ENCODE assay signal across 22 cellular contexts in the genomic region with DNA sequence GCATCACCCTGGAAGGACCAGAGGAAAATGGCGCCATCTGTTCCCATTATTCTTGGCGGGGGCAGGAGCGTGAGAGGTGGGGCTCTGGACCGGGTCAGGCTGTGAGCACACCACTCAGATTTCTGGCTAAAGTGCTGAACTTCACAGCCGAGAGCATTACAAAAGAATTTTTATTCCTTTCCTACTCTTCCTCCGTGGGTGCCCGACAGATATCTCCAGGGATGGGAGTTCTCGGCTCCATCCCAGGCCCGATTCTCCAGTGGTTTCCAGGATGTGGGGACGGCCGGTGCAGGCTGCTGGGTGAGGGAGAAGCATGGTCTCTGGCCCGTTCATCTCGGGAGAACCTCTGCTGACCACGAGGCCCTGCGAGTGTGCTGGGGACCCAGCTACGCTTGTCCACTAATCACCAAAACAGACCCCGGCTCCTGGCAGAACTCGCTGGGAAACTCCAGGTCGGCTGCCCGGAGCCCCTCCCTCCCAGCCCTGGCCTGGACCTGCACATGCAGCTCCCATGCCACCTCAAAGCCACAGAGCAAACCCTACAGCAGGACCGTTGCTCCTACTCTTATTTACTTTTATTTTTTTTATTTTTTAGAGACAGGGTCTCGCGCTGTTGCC.
"Had no signal": no experiment of that assay in that cellular context is flagged by ENCODE, and none has a peak within 500 bp of the region (broad histone marks: within the 10 kb centered on the region; RNA-seq: fewer than 3 reads in every experiment).

No MANE protein-coding gene starts in this region.

- H3K36me3 Mint-ChIP-seq: activated naive CD8-positive, alpha-beta T cell; stimulated activated naive B cell treated with anti-CD40 and anti-IgM and Interleukin-4, amounts not matched to agents 10 μg/mL and 1 μg/mL and 100 μg/mL, for 72 hours; T-cell; type B pancreatic cell had no signal

- H3K36me3 ChIP-seq: adrenal gland, colonic mucosa, gastrocnemius medialis, WERI-Rb-1 had no signal

- H3K27me3 ChIP-seq: adrenal gland, colonic mucosa, dorsolateral prefrontal cortex, gastrocnemius medialis, testis had no signal

- DNase-seq: activated CD4-positive, alpha-beta T cell treated with anti-CD3 and anti-CD28 coated beads for 1 hour; activated naive CD4-positive, alpha-beta T cell; activated T-cell treated with anti-CD3 and anti-CD28 coated beads, Interleukin-2, amount 50 U/mL, for 24 hours; adrenal gland; colonic mucosa; effector memory CD8-positive, alpha-beta T cell; gastrocnemius medialis; nephron progenitor cell; occipital lobe; stimulated activated CD4-positive, alpha-beta T cell treated with anti-CD3 and anti-CD28 coated beads, Interleukin-2, amount 100 ng/mL, for 48 hours; stimulated activated CD8-positive, alpha-beta memory T cell treated with anti-CD3 and anti-CD28 coated beads, Interleukin-4, amount 100 ng/mL, for 48 hours; stimulated activated naive B cell treated with anti-CD40 and anti-IgM and Interleukin-4, amounts not matched to agents 10 μg/mL and 1 μg/mL and 100 μg/mL, for 72 hours; T-cell; testis; WERI-Rb-1 had no signal

- H3K4me1 Mint-ChIP-seq: central memory CD8-positive, alpha-beta T cell had no signal

- H3K4me3 Mint-ChIP-seq: activated naive CD8-positive, alpha-beta T cell; activated T-cell treated with anti-CD3 and anti-CD28 coated beads, Interleukin-2, amount 50 U/mL, for 24 hours; central memory CD8-positive, alpha-beta T cell; effector memory CD8-positive, alpha-beta T cell; memory B cell; nephron progenitor cell; stimulated activated naive B cell treated with anti-CD40 and anti-IgM and Interleukin-4, amounts not matched to agents 10 μg/mL and 1 μg/mL and 100 μg/mL, for 72 hours; T-cell; type B pancreatic cell had no signal

- H3K4me3 ChIP-seq: adrenal gland, colonic mucosa, dorsolateral prefrontal cortex, gastrocnemius medialis, testis had no signal

- H3K4me1 ChIP-seq: adrenal gland, colonic mucosa, gastrocnemius medialis, testis had no signal

- ATAC-seq: effector memory CD8-positive, alpha-beta T cell; esophagus mucosa; gastrocnemius medialis; stimulated activated naive B cell treated with anti-CD40 and anti-IgM and Interleukin-4, amounts not matched to agents 10 μg/mL and 1 μg/mL and 100 μg/mL, for 72 hours; T-cell had no signal

- H3K27ac Mint-ChIP-seq: activated naive CD8-positive, alpha-beta T cell; activated T-cell treated with anti-CD3 and anti-CD28 coated beads, Interleukin-2, amount 50 U/mL, for 24 hours; activated T-helper 2 cell treated with anti-CD3 and anti-CD28 coated beads, Interferon-gamma antibody, Interleukin-2, Interleukin-4, amounts not matched to agents 10 μg/mL and 5 μg/mL and 100 μg/mL, durations not matched to agents 14 hours and 24 hours and 36 hours; effector memory CD8-positive, alpha-beta T cell; memory B cell; nephron progenitor cell; stimulated activated naive B cell treated with anti-CD40 and anti-IgM and Interleukin-4, amounts not matched to agents 10 μg/mL and 1 μg/mL and 100 μg/mL, for 72 hours; T-cell; type B pancreatic cell had no signal

- H3K9me3 ChIP-seq: adrenal gland, colonic mucosa, gastrocnemius medialis, testis had no signal

- H3K9me3 Mint-ChIP-seq: activated T-cell treated with anti-CD3 and anti-CD28 coated beads, Interleukin-2, amount 50 U/mL, for 24 hours; activated T-helper 2 cell treated with anti-CD3 and anti-CD28 coated beads, Interferon-gamma antibody, Interleukin-2, Interleukin-4, amounts not matched to agents 10 μg/mL and 5 μg/mL and 100 μg/mL, durations not matched to agents 14 hours and 24 hours and 36 hours; central memory CD8-positive, alpha-beta T cell; effector memory CD8-positive, alpha-beta T cell; T-cell had no signal

- H3K27me3 Mint-ChIP-seq: activated naive CD8-positive, alpha-beta T cell; activated T-cell treated with anti-CD3 and anti-CD28 coated beads, Interleukin-2, amount 50 U/mL, for 24 hours; central memory CD8-positive, alpha-beta T cell; type B pancreatic cell had no signal

- H3K27ac ChIP-seq: adrenal gland, colonic mucosa, dorsolateral prefrontal cortex, gastrocnemius medialis, testis, WERI-Rb-1 had no signal
